ENCODE assay signal across 5 cellular contexts in genomic region chr20:37431786-37432185, GRCh38.
"Had no signal": no experiment of that assay in that cellular context is flagged by ENCODE, and none has a peak within 500 bp of the region (broad histone marks: within the 10 kb centered on the region; RNA-seq: fewer than 3 reads in every experiment).

No MANE protein-coding gene starts in this region.

- H2AFZ ChIP-seq: GM23338 had no signal

- DNase-seq: H9, HCEC 1CT, IMR-90 had no signal

- H3K4me3 ChIP-seq: GM23338, K562 had no signal

- H3K27ac Mint-ChIP-seq: GM23338, H9 had no signal

- H3K9me3 Mint-ChIP-seq: GM23338, H9 had no signal

- H3K4me2 ChIP-seq: GM23338 had no signal

- ATAC-seq: GM23338, K562 had no signal

- H3K4me3 Mint-ChIP-seq: GM23338, H9 had no signal
